Comparison of ENCODE assay signal across 23 cellular contexts in genomic region chr1:27778022-27778421, GRCh38.
"Had no signal": no experiment of that assay in that cellular context is flagged by ENCODE, and none has a peak within 500 bp of the region (broad histone marks: within the 10 kb centered on the region; RNA-seq: fewer than 3 reads in every experiment).

No MANE protein-coding gene starts in this region.

- H3K36me3 ChIP-seq: cardiac muscle cell had no signal

- H3K4me3 ChIP-seq: body of pancreas, cardiac muscle cell, lower lobe of right lung, smooth muscle cell had no signal

- H3K4me3 Mint-ChIP-seq: activated CD4-positive, alpha-beta memory T cell treated with anti-CD3 and anti-CD28 coated beads for 36 hours; activated naive CD4-positive, alpha-beta T cell treated with anti-CD3 and anti-CD28 coated beads, Interleukin-2, amount 10 ng/mL, durations not matched to agents 7 days and 5 days; activated naive CD8-positive, alpha-beta T cell treated with anti-CD3 and anti-CD28 coated beads, Interleukin-2, amount 50 U/mL, for 24 hours; immature natural killer cell; stimulated activated naive B cell treated with anti-CD40 and anti-IgM and Interleukin-4, amounts not matched to agents 10 μg/mL and 1 μg/mL and 100 μg/mL, for 72 hours; T-cell had no signal

- H3K27ac Mint-ChIP-seq: activated CD4-positive, alpha-beta memory T cell treated with anti-CD3 and anti-CD28 coated beads for 36 hours; activated naive CD4-positive, alpha-beta T cell treated with anti-CD3 and anti-CD28 coated beads, Interleukin-2, amount 10 ng/mL, durations not matched to agents 7 days and 5 days; activated naive CD8-positive, alpha-beta T cell treated with anti-CD3 and anti-CD28 coated beads, Interleukin-2, amount 50 U/mL, for 24 hours; stimulated activated naive B cell treated with anti-CD40 and anti-IgM and Interleukin-4, amounts not matched to agents 10 μg/mL and 1 μg/mL and 100 μg/mL, for 72 hours; T-cell had no signal

- H3K27me3 Mint-ChIP-seq: activated CD4-positive, alpha-beta memory T cell treated with anti-CD3 and anti-CD28 coated beads for 36 hours; activated naive CD4-positive, alpha-beta T cell treated with anti-CD3 and anti-CD28 coated beads, Interleukin-2, amount 10 ng/mL, durations not matched to agents 7 days and 5 days; activated naive CD8-positive, alpha-beta T cell treated with anti-CD3 and anti-CD28 coated beads, Interleukin-2, amount 50 U/mL, for 24 hours; naive B cell; stimulated activated naive B cell treated with anti-CD40 and anti-IgM and Interleukin-4, amounts not matched to agents 10 μg/mL and 1 μg/mL and 100 μg/mL, for 72 hours; T-cell had no signal

- H3K9me3 Mint-ChIP-seq: activated CD4-positive, alpha-beta memory T cell treated with anti-CD3 and anti-CD28 coated beads for 36 hours; activated naive CD4-positive, alpha-beta T cell treated with anti-CD3 and anti-CD28 coated beads, Interleukin-2, amount 10 ng/mL, durations not matched to agents 7 days and 5 days; activated naive CD8-positive, alpha-beta T cell treated with anti-CD3 and anti-CD28 coated beads, Interleukin-2, amount 50 U/mL, for 24 hours; immature natural killer cell; naive B cell; stimulated activated naive B cell treated with anti-CD40 and anti-IgM and Interleukin-4, amounts not matched to agents 10 μg/mL and 1 μg/mL and 100 μg/mL, for 72 hours; T-cell had no signal

- ATAC-seq: activated naive CD8-positive, alpha-beta T cell treated with anti-CD3 and anti-CD28 coated beads, Interleukin-2, amount 50 U/mL, for 24 hours; body of pancreas; left lobe of liver; sciatic nerve; stimulated activated naive B cell treated with anti-CD40 and anti-IgM and Interleukin-4, amounts not matched to agents 10 μg/mL and 1 μg/mL and 100 μg/mL, for 72 hours; T-cell had no signal

- H3K4me2 ChIP-seq: smooth muscle cell had no signal

- DNase-seq: activated CD4-positive, alpha-beta memory T cell treated with anti-CD3 and anti-CD28 coated beads for 36 hours; activated CD4-positive, alpha-beta T cell treated with anti-CD3 and anti-CD28 coated beads for 48 hours; activated effector memory CD4-positive, alpha-beta T cell treated with anti-CD3 and anti-CD28 coated beads, Interleukin-2, amount 50 U/mL, for 16 hours; activated naive CD4-positive, alpha-beta T cell treated with anti-CD3 and anti-CD28 coated beads, Interleukin-2, amount 10 ng/mL, durations not matched to agents 7 days and 5 days; activated naive CD8-positive, alpha-beta T cell treated with anti-CD3 and anti-CD28 coated beads, Interleukin-2, amount 50 U/mL, for 24 hours; effector CD4-positive, alpha-beta T cell; erythroblast; foreskin fibroblast; immature natural killer cell; lower lobe of right lung; naive B cell; occipital lobe; posterior cingulate gyrus; stimulated activated CD4-positive, alpha-beta T cell treated with anti-CD3 and anti-CD28 coated beads, Interleukin-15, amount 100 ng/mL, for 24 hours; stimulated activated CD8-positive, alpha-beta memory T cell treated with anti-CD3 and anti-CD28 coated beads, Interleukin-4, amount 100 ng/mL, for 48 hours; stimulated activated naive B cell treated with anti-CD40 and anti-IgM and Interleukin-4, amounts not matched to agents 10 μg/mL and 1 μg/mL and 100 μg/mL, for 72 hours; T-cell had no signal

- H3K27me3 ChIP-seq: body of pancreas, cardiac muscle cell had no signal

- FAIRE-seq: endometrium had no signal

- H3K27ac ChIP-seq: body of pancreas, cardiac muscle cell, lower lobe of right lung had no signal

- H3K9me3 ChIP-seq: body of pancreas, lower lobe of right lung had no signal
